In genomic region chr13:108120332-108120731, GRCh38 we compare ENCODE assay signal across 17 cellular contexts.
DNase-seq lines count a peak whose midpoint lies in the region; FAIRE-seq and TF ChIP-seq lines count a peak whose summit lies in the region.
"Had no signal": no experiment of that assay in that cellular context is flagged by ENCODE, and none has a peak within 500 bp of the region (broad histone marks: within the 10 kb centered on the region; RNA-seq: fewer than 3 reads in every experiment).

No MANE protein-coding gene starts in this region.

- no peak for TF ChIP-seq POLR2A in GM12891 (IDR thresholded peaks at IDR 0.05; ENCODE audit: low read depth, low read length)

- no peaks in the 10 kb centered on the region for H3K79me2 ChIP-seq in OCI-LY3 (ENCODE audit: low read length)

- H3K9me3 ChIP-seq in OCI-LY3 (ENCODE audit: insufficient read depth, low read length), result no peaks in the 10 kb centered on the region

- no peak for FAIRE-seq in GM12891 (lab: Jason Lieb, UNC)
- FAIRE-seq: GM18507, HTR-8/SVneo had no signal

- H3K4me1 ChIP-seq in OCI-LY3 (ENCODE audit: low read length), result peaks cover 18% of the 10 kb centered on the region

- H4K20me1 ChIP-seq in OCI-LY3 (ENCODE audit: insufficient read depth, low read length), result no peaks in the 10 kb centered on the region

- DNase-seq in DMS153 treated with DMSO at 0.1 percent for 48 hours (lab: John Stamatoyannopoulos, UW; ENCODE audit: unreplicated experiment) (peak; percentile 54), NAMALWA (ENCODE audit: low spot score) (peak; percentile 61), globus pallidus (ENCODE audit: low spot score) (peak; percentile 7), kidney tubule cell (ENCODE audit: low spot score) (no peak), NOMO-1 treated with DMSO at 0.1 percent for 48 hours (lab: John Stamatoyannopoulos, UW; ENCODE audit: unreplicated experiment) (no peak), GM12891 (ENCODE audit: insufficient read length, low spot score) (no peak), germinal center (ENCODE audit: low spot score) (no peak)
- DNase-seq: ACHN; activated CD4-positive, alpha-beta T cell treated with anti-CD3 and anti-CD28 coated beads, Interleukin-2, amount 50 U/mL, for 4 hours; activated naive CD4-positive, alpha-beta T cell; activated T-cell treated with anti-CD3 and anti-CD28 coated beads, Interleukin-2, amount 50 U/mL, for 1 hour; effector memory CD8-positive, alpha-beta T cell; NCI-H1105; right cardiac atrium had no signal

- peak overlapping the region; percentile 29 for H3K4me2 ChIP-seq in OCI-LY3 (ENCODE audit: low read length)

- 0 out of 2 replicates have a peak overlapping the region, but pooled peaks have one; percentile 10 for H3K4me3 ChIP-seq in OCI-LY3 (ENCODE audit: low read length)

- H3K36me3 ChIP-seq in OCI-LY3 (replicated peaks; ENCODE audit: low read depth, low read length), result no peaks in the 10 kb centered on the region

- no peak overlapping the region for H3K9ac ChIP-seq in OCI-LY3 (ENCODE audit: low read length)

- no peak overlapping the region for H3K27ac ChIP-seq in OCI-LY3 (ENCODE audit: low read length)

- H2AFZ ChIP-seq in OCI-LY3 (ENCODE audit: low read depth, low read length), result no peak overlapping the region; the same call in 1 of the 2 replicates

- TF ChIP-seq CTCF in OCI-LY3 (IDR thresholded peaks at IDR 0.05; ENCODE audit: low read depth, low read length), result no peak

- no peaks in the 10 kb centered on the region for H3K27me3 ChIP-seq in OCI-LY3 (ENCODE audit: low read depth, low read length)

TF ChIP-seq in GM12891, 5 proteins besides CTCF, POLR2A, EP300 and RAD21:
- TF ChIP-seq POLR2AphosphoS5 (IDR thresholded peaks at IDR 0.05; ENCODE audit: low read depth, low read length) (no peak), SPI1 (IDR thresholded peaks at IDR 0.05; ENCODE audit: low read depth, low read length) (no peak), PAX5 (IDR thresholded peaks at IDR 0.05; ENCODE audit: insufficient read depth, low read length, severe bottlenecking) (no peak), POU2F2 (IDR thresholded peaks at IDR 0.05; ENCODE audit: low read depth, low read length) (no peak), TAF1 (IDR thresholded peaks at IDR 0.05; ENCODE audit: low read depth, low read length) (no peak)

Comparison
In these comparisons a context has a peak if more than half of its experiments do, and no peak if none do; other contexts are left out.
1. DNase-seq: peak in DMS153 treated with DMSO at 0.1 percent for 48 hours (single experiment), NAMALWA (single experiment) and globus pallidus (single experiment); none in kidney tubule cell (single experiment), NOMO-1 treated with DMSO at 0.1 percent for 48 hours (single experiment), GM12891 (single experiment) and germinal center (single experiment).